19 cellular contexts compared by ENCODE assay signal in genomic region chr16:11571549-11571948, GRCh38. TPM values are rescaled to one million over a fixed set of nuclear protein-coding genes. Genes with fewer than 3 reads are reported as not detected.
DNase-seq lines count a peak whose midpoint lies in the region; TF ChIP-seq lines count a peak whose summit lies in the region.
"Had no signal": no experiment of that assay in that cellular context is flagged by ENCODE, and none has a peak within 500 bp of the region (broad histone marks: within the 10 kb centered on the region; RNA-seq: fewer than 3 reads in every experiment).

No MANE protein-coding gene starts in this region.

- H3K27ac Mint-ChIP-seq in CD8-positive, alpha-beta memory T cell, result peak overlapping the region; percentile 77 to 99 (median 98)

- POLR2A ChIA-PET in CD8-positive, alpha-beta memory T cell (lab: Charles Lee), result no interaction called here

- no peak overlapping the region for H2BK12ac ChIP-seq in neuronal stem cell (ENCODE audit: low read length)

- peaks cover 3% of the 10 kb centered on the region for H3K79me1 ChIP-seq in neuronal stem cell (ENCODE audit: low read depth, low read length)

- H4K91ac ChIP-seq in neuronal stem cell (ENCODE audit: low read depth, low read length, poor library complexity), result no peak overlapping the region

- peaks cover 62 to 89% (median 81%) of the 10 kb centered on the region in 3 donors for H3K4me1 Mint-ChIP-seq in CD8-positive, alpha-beta memory T cell

- H2BK120ac ChIP-seq in neuronal stem cell (ENCODE audit: low read depth, low read length), result no peak overlapping the region

- H4K8ac ChIP-seq in neuronal stem cell (ENCODE audit: low read depth, low read length), result no peak overlapping the region

- no peaks in the 10 kb centered on the region for H3K9me3 ChIP-seq in BLaER1 treated with 17β-estradiol and CSF1 and Interleukin-3, amounts not matched to agents 10 nM and 100 nM (replicated peaks in 1 of 11)
- no peaks in the 10 kb centered on the region for H3K9me3 ChIP-seq in CD8-positive, alpha-beta memory T cell (ENCODE audit: low read length)
- peaks cover 0 to 3% of the 10 kb centered on the region in 2 donors for H3K9me3 ChIP-seq in neuronal stem cell (replicated peaks in 1 of 2; ENCODE audit: control insufficient read depth in 2 of 2, insufficient read depth in 1 of 2, low read depth in 1 of 2, low read length in 2 of 2)
- H3K9me3 ChIP-seq: esophagus muscularis mucosa, Peyer's patch, testis had no signal

- H3K18ac ChIP-seq in neuronal stem cell (ENCODE audit: low read length), result peak overlapping the region; percentile 91

- H3K23ac ChIP-seq in neuronal stem cell (ENCODE audit: low read depth, low read length, poor library complexity), result no peak overlapping the region

- no peak for DNase-seq in CD8-positive, alpha-beta memory T cell
- DNase-seq in coronary artery (ENCODE audit: low spot score), result no peak
- DNase-seq in neuronal stem cell (ENCODE audit: low spot score), result no peak
- no peak for DNase-seq in OCI-M1 (lab: John Stamatoyannopoulos, UW)
- no peak for DNase-seq in AG20443 (ENCODE audit: low spot score)
- DNase-seq in brain microvascular endothelial cell, result no peak
- DNase-seq in HUDEP-2 (lab: John Stamatoyannopoulos, UW; ENCODE audit: unreplicated experiment in 76 of 76), result no peak
- DNase-seq: glutamatergic neuron, NCI-H1092 treated with DMSO at 0.1 percent for 48 hours, occipital lobe, testis had no signal

- no peak overlapping the region for H3K14ac ChIP-seq in neuronal stem cell (ENCODE audit: low read length)

- H4K20me1 ChIP-seq in BLaER1 treated with 17β-estradiol and CSF1 and Interleukin-3, amounts not matched to agents 10 nM and 100 nM, result peaks cover 98 to 100% (median 100%) of the 10 kb centered on the region in 11 experiments

- no peak overlapping the region for H2AFZ ChIP-seq in neuronal stem cell (ENCODE audit: low read length)

- peaks cover 0 to 7% of the 10 kb centered on the region in 2 donors for H3K27me3 Mint-ChIP-seq in CD8-positive, alpha-beta memory T cell

- H3K4ac ChIP-seq in neuronal stem cell (ENCODE audit: low read length), result no peak overlapping the region

- H3K4me1 ChIP-seq in BLaER1 treated with 17β-estradiol and CSF1 and Interleukin-3, amounts not matched to agents 10 nM and 100 nM, result peaks cover 51 to 78% (median 63%) of the 10 kb centered on the region in 10 experiments
- peaks cover 73% of the 10 kb centered on the region for H3K4me1 ChIP-seq in CD8-positive, alpha-beta memory T cell (ENCODE audit: insufficient read depth, low read length)
- peaks cover 0 to 11% of the 10 kb centered on the region in 2 donors for H3K4me1 ChIP-seq in neuronal stem cell (ENCODE audit: control insufficient read depth in 2 of 2, insufficient read depth in 1 of 2, low read depth in 1 of 2, low read length in 2 of 2)
- H3K4me1 ChIP-seq: testis had no signal

- peak overlapping the region in 3 of 7 donors; percentile 5 to 82 (median 13) for H3K4me3 Mint-ChIP-seq in CD8-positive, alpha-beta memory T cell

- no peaks in the 10 kb centered on the region for H3K9me3 Mint-ChIP-seq in CD8-positive, alpha-beta memory T cell

- H2BK5ac ChIP-seq in neuronal stem cell (ENCODE audit: low read length), result no peak overlapping the region

- peak overlapping the region in 3 of 11 experiments; percentile 29 to 58 (median 38); a peak in 4 of 22 replicates for H3K9ac ChIP-seq in BLaER1 treated with 17β-estradiol and CSF1 and Interleukin-3, amounts not matched to agents 10 nM and 100 nM
- no peak overlapping the region for H3K9ac ChIP-seq in neuronal stem cell (ENCODE audit: low read depth, low read length, poor library complexity)
- H3K9ac ChIP-seq: KMS-11 had no signal

- TF ChIP-seq CTCF in coronary artery (IDR thresholded peaks at IDR 0.05), result no peak
- no peak for TF ChIP-seq CTCF in brain microvascular endothelial cell (IDR thresholded peaks at IDR 0.05; ENCODE audit: low read depth, low read length, missing control alignments)

- in situ Hi-C loops in brain microvascular endothelial cell (cut with HindIII; ENCODE audit: low pct_ligation_motif_present, low sequenced_read_pairs), result no loop called here

- peaks cover 8 to 60% (median 21%) of the 10 kb centered on the region in 3 donors for H3K36me3 Mint-ChIP-seq in CD8-positive, alpha-beta memory T cell

- peaks cover 0 to 94% (median 45%) of the 10 kb centered on the region in 11 experiments; a peak in 19 of 22 replicates for H3K36me3 ChIP-seq in BLaER1 treated with 17β-estradiol and CSF1 and Interleukin-3, amounts not matched to agents 10 nM and 100 nM
- H3K36me3 ChIP-seq in CD8-positive, alpha-beta memory T cell (ENCODE audit: insufficient read depth, low read length), result peaks cover 17% of the 10 kb centered on the region
- H3K36me3 ChIP-seq in neuronal stem cell (replicated peaks in 1 of 2; ENCODE audit: control insufficient read depth in 2 of 2, insufficient read depth in 2 of 2, low read length in 2 of 2) (no peaks in the 10 kb centered on the region), brain microvascular endothelial cell (replicated peaks) (no peaks in the 10 kb centered on the region)
- H3K36me3 ChIP-seq: Peyer's patch had no signal

- WGBS in neuronal stem cell (ENCODE audit: extremely low coverage in 2 of 2, insufficient read length in 2 of 2, insufficient replicate concordance in 1 of 2), 2 donors, result no CpG with 5 or more reads among the region's 4 CpGs

- H3K4me3 ChIP-seq in BLaER1 treated with 17β-estradiol and CSF1 and Interleukin-3, amounts not matched to agents 10 nM and 100 nM, result no peak overlapping the region
- H3K4me3 ChIP-seq in CD8-positive, alpha-beta memory T cell (ENCODE audit: low read length), result no peak overlapping the region
- H3K4me3 ChIP-seq in coronary artery (no peak overlapping the region), neuronal stem cell (ENCODE audit: low read length in 2 of 2) (no peak overlapping the region), brain microvascular endothelial cell (ENCODE audit: low read depth, low read length) (no peak overlapping the region)
- H3K4me3 ChIP-seq: esophagus muscularis mucosa, lung, Peyer's patch, testis had no signal

- H3K27me3 ChIP-seq in BLaER1 treated with 17β-estradiol and CSF1 and Interleukin-3, amounts not matched to agents 10 nM and 100 nM, result peaks cover 0 to 30% (median 11%) of the 10 kb centered on the region in 11 experiments; a peak in 10 of 22 replicates
- no peaks in the 10 kb centered on the region for H3K27me3 ChIP-seq in CD8-positive, alpha-beta memory T cell (ENCODE audit: insufficient read depth, low read length, poor library complexity, severe bottlenecking)
- H3K27me3 ChIP-seq in neuronal stem cell (ENCODE audit: control insufficient read depth in 3 of 3, insufficient read depth in 3 of 3, low read depth in 1 of 3, low read length in 3 of 3) (no peaks in the 10 kb centered on the region), brain microvascular endothelial cell (replicated peaks) (no peaks in the 10 kb centered on the region)
- H3K27me3 ChIP-seq: dorsolateral prefrontal cortex, esophagus muscularis mucosa, Peyer's patch, testis had no signal

- peak overlapping the region; percentile 43 to 84 (median 66) for H3K4me2 ChIP-seq in BLaER1 treated with 17β-estradiol and CSF1 and Interleukin-3, amounts not matched to agents 10 nM and 100 nM
- H3K4me2 ChIP-seq in neuronal stem cell (ENCODE audit: insufficient read depth, low read length, poor library complexity, severe bottlenecking), result peak overlapping the region; percentile 14
- H3K4me2 ChIP-seq: KMS-11 had no signal

- no peak overlapping the region for H2AK5ac ChIP-seq in neuronal stem cell (ENCODE audit: low read depth, low read length)

- CTCF ChIA-PET in CD8-positive, alpha-beta memory T cell (lab: Charles Lee), result no interaction called here

- no peak overlapping the region for H2BK15ac ChIP-seq in neuronal stem cell (ENCODE audit: low read length)

- 0 out of 22 replicates have a peak overlapping the region, but pooled peaks of 1 of the 11 experiments have one; percentile 8 for H3K27ac ChIP-seq in BLaER1 treated with 17β-estradiol and CSF1 and Interleukin-3, amounts not matched to agents 10 nM and 100 nM
- H3K27ac ChIP-seq in CD8-positive, alpha-beta memory T cell (ENCODE audit: low read depth, low read length), result peak overlapping the region; percentile 38
- H3K27ac ChIP-seq in coronary artery (peak overlapping the region; percentile 30 to 68), neuronal stem cell (replicated peaks; ENCODE audit: low read length) (no peak overlapping the region), brain microvascular endothelial cell (no peak overlapping the region)
- H3K27ac ChIP-seq: C4-2B, HL-60, KMS-11, testis had no signal

RNA-seq across cellular contexts. Expression of gene LITAF, which starts 15.2 kb away (rescaled TPM):
- total RNA-seq in CD8-positive, alpha-beta memory T cell, result 100 to 1,000 TPM; 199 to 201 TPM
- 629 TPM for polyA plus RNA-seq in CD8-positive, alpha-beta memory T cell
- 85.6 TPM for polyA plus RNA-seq in neuronal stem cell (2013, experiment 1 of 2)
- polyA plus RNA-seq in neuronal stem cell (2013, experiment 2 of 2), result 87.4 TPM

Comparison
In these comparisons a context has a peak if more than half of its experiments do, and no peak if none do; other contexts are left out.
1. H3K27ac ChIP-seq: peak in CD8-positive, alpha-beta memory T cell (single experiment) and coronary artery (2 of 2); none in neuronal stem cell (single experiment) and brain microvascular endothelial cell (single experiment).